ENCODE assay signal across 10 cellular contexts in genomic region chr1:153588033-153588432, GRCh38. TPM values are rescaled to one million over a fixed set of nuclear protein-coding genes. Genes with fewer than 3 reads are reported as not detected.
A peak's percentile ranks its signal among the peaks of the same experiment; 100 is the strongest.
DNase-seq lines count a peak whose midpoint lies in the region; ATAC-seq, FAIRE-seq and TF ChIP-seq lines count a peak whose summit lies in the region.
"Not testable (repeated sequence)": the region's sequence is repeated elsewhere in the genome, so short reads cannot be mapped to it uniquely, and the experiment has no call there.
"Had no signal": no experiment of that assay in that cellular context is flagged by ENCODE, and none has a peak within 500 bp of the region (broad histone marks: within the 10 kb centered on the region; RNA-seq: fewer than 3 reads in every experiment).

No MANE protein-coding gene starts in this region.

- in situ Hi-C loops in IMR-90 (cut with MboI; ENCODE audit: low sequenced_read_pairs), result not testable (repeated sequence)

- not testable (repeated sequence) for DNase-seq in IMR-90
- DNase-seq in adrenal gland (peak in 1 of 7 donors; percentile 50), kidney (peak; percentile 12), trophoblast cell (peak; percentile 87 to 88), sigmoid colon (peak; percentile 40), thyroid gland (peak; percentile 64 to 71)

- WGBS in IMR-90 (ENCODE audit: extremely low coverage in 2 of 2, insufficient read length in 1 of 2), 2 experiments, result 91% methylated on average over 6 of the region's 10 CpGs; no CpG with 5 or more reads in 1 of the 2 experiments
- WGBS in adrenal gland, 4 donors, result 50 to 55% (median 52%) methylated on average over 10 of the region's 10 CpGs
- WGBS in trophoblast cell (ENCODE audit: extremely low coverage, insufficient coverage, insufficient read length), result no CpG with 5 or more reads among the region's 10 CpGs
- WGBS in sigmoid colon, 2 donors, result 93 to 95% methylated on average over 10 of the region's 10 CpGs
- 46 to 56% methylated on average over 10 of the region's 10 CpGs for WGBS in thyroid gland, 2 donors

- H3K4me3 ChIP-seq in BLaER1 treated with 17β-estradiol and CSF1 and Interleukin-3, amounts not matched to agents 10 nM and 100 nM; IMR-90 (ENCODE audit: insufficient read depth, low read depth, low read length); kidney (ENCODE audit: low read length in 2 of 2); trophoblast cell (ENCODE audit: low read depth, low read length); sigmoid colon; thyroid gland (replicated peaks in 1 of 3): not testable (repeated sequence)
- peak overlapping the region in 1 of 4 donors; percentile 26 for H3K4me3 ChIP-seq in adrenal gland

- ATAC-seq in IMR-90 (ENCODE audit: low read depth), result 0 out of 2 replicates have a peak, but pooled peaks have one; percentile 14

- CTCF ChIA-PET in IMR-90 (lab: Yijun Ruan, JAX), result not testable (repeated sequence)

- not testable (repeated sequence) for H3K9me3 ChIP-seq in BLaER1 treated with 17β-estradiol and CSF1 and Interleukin-3, amounts not matched to agents 10 nM and 100 nM (replicated peaks in 1 of 11); IMR-90 (ENCODE audit: control insufficient read depth, insufficient read depth, low read length); adrenal gland (replicated peaks in 1 of 3); kidney (ENCODE audit: control insufficient read depth in 1 of 2, low read length in 2 of 2); trophoblast cell (ENCODE audit: insufficient read depth, low read depth, low read length); sigmoid colon; thyroid gland

- H3K79me2 ChIP-seq in trophoblast cell (ENCODE audit: control insufficient read depth, insufficient read depth, low read length, poor library complexity), result not testable (repeated sequence)

- not testable (repeated sequence) for H2AK5ac ChIP-seq in IMR-90 (ENCODE audit: low read depth, low read length); trophoblast cell (ENCODE audit: low read length)

- FAIRE-seq in kidney (lab: Jason Lieb, UNC), result not testable (repeated sequence)

- H2BK5ac ChIP-seq in IMR-90 (ENCODE audit: low read depth, low read length, poor library complexity, severe bottlenecking); trophoblast cell (ENCODE audit: low read depth, low read length, poor library complexity): not testable (repeated sequence)

- not testable (repeated sequence) for H3K27ac ChIP-seq in BLaER1 treated with 17β-estradiol and CSF1 and Interleukin-3, amounts not matched to agents 10 nM and 100 nM; IMR-90 (ENCODE audit: insufficient read depth, low read length); kidney (ENCODE audit: low read depth in 2 of 2, low read length in 2 of 2); trophoblast cell (ENCODE audit: low read depth, low read length); sigmoid colon
- H3K27ac ChIP-seq in adrenal gland, result peak overlapping the region; percentile 69 to 81 (median 77)
- H3K27ac ChIP-seq in thyroid gland, result peak overlapping the region in 1 of 3 donors; percentile 52

- not testable (repeated sequence) for H4K91ac ChIP-seq in IMR-90 (ENCODE audit: insufficient read depth, low read depth, low read length); trophoblast cell (ENCODE audit: low read depth, low read length)

- H3K4ac ChIP-seq in IMR-90 (ENCODE audit: low read depth, low read length); trophoblast cell (ENCODE audit: low read depth, low read length): not testable (repeated sequence)

- not testable (repeated sequence) for H3K9me1 ChIP-seq in IMR-90 (ENCODE audit: insufficient read depth, low read length)

- peak overlapping the region in 9 of 11 experiments; percentile 34 to 64 (median 55); a peak in 14 of 22 replicates for H3K4me2 ChIP-seq in BLaER1 treated with 17β-estradiol and CSF1 and Interleukin-3, amounts not matched to agents 10 nM and 100 nM
- not testable (repeated sequence) for H3K4me2 ChIP-seq in IMR-90 (ENCODE audit: low read depth, low read length); trophoblast cell (ENCODE audit: low read length)

- H3K18ac ChIP-seq in IMR-90 (ENCODE audit: low read depth, low read length); trophoblast cell (ENCODE audit: low read length): not testable (repeated sequence)

- peaks cover 9 to 31% (median 21%) of the 10 kb centered on the region in 10 experiments for H3K4me1 ChIP-seq in BLaER1 treated with 17β-estradiol and CSF1 and Interleukin-3, amounts not matched to agents 10 nM and 100 nM
- H3K4me1 ChIP-seq in IMR-90 (ENCODE audit: control insufficient read depth, insufficient read depth, low read length); kidney (ENCODE audit: control insufficient read depth in 1 of 2, insufficient read depth in 1 of 2, low read depth in 1 of 2, low read length in 2 of 2); trophoblast cell (ENCODE audit: control insufficient read depth in 1 of 2, insufficient read depth in 2 of 2, low read length in 2 of 2); sigmoid colon: not testable (repeated sequence)
- peaks cover 19 to 25% of the 10 kb centered on the region in 2 donors for H3K4me1 ChIP-seq in adrenal gland (replicated peaks in 1 of 2)
- peaks cover 12 to 14% of the 10 kb centered on the region in 2 donors for H3K4me1 ChIP-seq in thyroid gland

- H3K9ac ChIP-seq in BLaER1 treated with 17β-estradiol and CSF1 and Interleukin-3, amounts not matched to agents 10 nM and 100 nM; IMR-90 (ENCODE audit: low read depth, low read length); kidney (ENCODE audit: low read length in 2 of 2); trophoblast cell (ENCODE audit: low read length): not testable (repeated sequence)

- H2BK12ac ChIP-seq in trophoblast cell (ENCODE audit: low read length), result not testable (repeated sequence)

- not testable (repeated sequence) for H2BK15ac ChIP-seq in IMR-90 (ENCODE audit: low read depth, low read length)

- not testable (repeated sequence) for H2BK20ac ChIP-seq in IMR-90 (ENCODE audit: low read depth, low read length)

- not testable (repeated sequence) for H2AK9ac ChIP-seq in IMR-90 (replicated peaks; ENCODE audit: low read depth, low read length, poor library complexity)

- POLR2A ChIA-PET in IMR-90 (lab: Charles Lee; ENCODE audit: unreplicated experiment), result interaction anchor here (0.6 kb wide), 1 partner anchor 46 kb away, joined by 3 read pairs; no protein-coding TSS in a partner anchor

- not testable (repeated sequence) for TF ChIP-seq POLR2A in IMR-90 (IDR thresholded peaks at IDR 0.05; ENCODE audit: low read depth, low read length); adrenal gland (IDR thresholded peaks at IDR 0.05); sigmoid colon (IDR thresholded peaks at IDR 0.05); thyroid gland (IDR thresholded peaks at IDR 0.05)

- not testable (repeated sequence) for H4K12ac ChIP-seq in trophoblast cell (ENCODE audit: low read depth, low read length)

- TF ChIP-seq RAD21 in IMR-90 (IDR thresholded peaks at IDR 0.05; ENCODE audit: low read length), result not testable (repeated sequence)

- not testable (repeated sequence) for H4K5ac ChIP-seq in IMR-90 (ENCODE audit: low read depth, low read length)

- BruUV-seq in IMR-90 (replicated peaks; lab: Mats Ljungman, UMichigan), result not testable (repeated sequence)

- H3K14ac ChIP-seq in IMR-90 (replicated peaks; ENCODE audit: low read depth, low read length); trophoblast cell (ENCODE audit: low read length): not testable (repeated sequence)

- not testable (repeated sequence) for H3K23ac ChIP-seq in IMR-90 (ENCODE audit: low read depth, low read length); trophoblast cell (ENCODE audit: low read length)

- not testable (repeated sequence) for TF ChIP-seq EP300 in sigmoid colon (IDR thresholded peaks at IDR 0.05)

- H2BK120ac ChIP-seq in IMR-90 (ENCODE audit: low read depth, low read length); trophoblast cell (ENCODE audit: insufficient read depth, low read length, poor library complexity): not testable (repeated sequence)

- H3K27me3 ChIP-seq in BLaER1 treated with 17β-estradiol and CSF1 and Interleukin-3, amounts not matched to agents 10 nM and 100 nM; IMR-90 (ENCODE audit: control insufficient read depth, insufficient read depth, low read length); adrenal gland; trophoblast cell (ENCODE audit: insufficient read depth, low read length); sigmoid colon; thyroid gland: not testable (repeated sequence)

- not testable (repeated sequence) for TF ChIP-seq CTCF in IMR-90 (conservative IDR thresholded peaks at IDR 0.05; ENCODE audit: low read depth, low read length); adrenal gland (IDR thresholded peaks at IDR 0.05); kidney (IDR thresholded peaks at IDR 0.05; ENCODE audit: borderline replicate concordance, extremely low read depth, insufficient read depth); sigmoid colon (IDR thresholded peaks at IDR 0.05); thyroid gland (IDR thresholded peaks at IDR 0.05)

- dilution Hi-C loops in IMR-90 (cut with HindIII; ENCODE audit: low sequenced_read_pairs, unreplicated experiment), result not testable (repeated sequence)

- H3K79me1 ChIP-seq in IMR-90 (ENCODE audit: low read depth in 1 of 2, low read length in 2 of 2); trophoblast cell (ENCODE audit: low read length): not testable (repeated sequence)

- not testable (repeated sequence) for H4K8ac ChIP-seq in IMR-90 (ENCODE audit: low read depth in 2 of 2, low read length in 2 of 2); trophoblast cell (ENCODE audit: low read depth, low read length)

- H2AFZ ChIP-seq in IMR-90 (replicated peaks; ENCODE audit: low read length, poor library complexity); trophoblast cell (ENCODE audit: insufficient read depth, low read length, poor library complexity): not testable (repeated sequence)

- not testable (repeated sequence) for H3K36me3 ChIP-seq in BLaER1 treated with 17β-estradiol and CSF1 and Interleukin-3, amounts not matched to agents 10 nM and 100 nM; IMR-90 (ENCODE audit: control insufficient read depth, insufficient read depth, low read length); adrenal gland (replicated peaks in 1 of 2); kidney (ENCODE audit: control insufficient read depth in 1 of 2, insufficient read depth in 2 of 2, low read length in 2 of 2); trophoblast cell (ENCODE audit: control insufficient read depth in 1 of 2, insufficient read depth in 2 of 2, low read length in 2 of 2); sigmoid colon; thyroid gland

- H4K20me1 ChIP-seq in BLaER1 treated with 17β-estradiol and CSF1 and Interleukin-3, amounts not matched to agents 10 nM and 100 nM; IMR-90 (ENCODE audit: insufficient read depth, low read length): not testable (repeated sequence)

- H3K56ac ChIP-seq in IMR-90 (ENCODE audit: extremely low read depth, insufficient read depth, low read length), result not testable (repeated sequence)

- intact Hi-C loops in IMR-90 (cut with micrococcal nuclease); adrenal gland (cut with DNase I); kidney (cut with DNase I); sigmoid colon (cut with DNase I); thyroid gland (cut with DNase I): not testable (repeated sequence)

RNA-seq across cellular contexts. Expression of gene S100A2, which starts 22.4 kb away (rescaled TPM):
- total RNA-seq in IMR-90 (2012; rRNA removed) (3.6 and 4.4 TPM in 2 replicates), adrenal gland (10 to 100 TPM in 1 of 8 donors, 1 to 10 TPM in 5, under 1 TPM in 1, not detected in 1; 0.31 to 44.1 (median 1.3) TPM), kidney (152 TPM), sigmoid colon (1 to 10 TPM in 1 of 4 donors, under 1 TPM in 1, not detected in 2; 0.68 to 1.8 TPM), thyroid gland (10 to 100 TPM in 1 of 4 donors, 1 to 10 TPM in 3; 2.6 to 10.1 (median 5.9) TPM)
- polyA plus RNA-seq in IMR-90 (2012; rRNA removed) (7.9 and 9.5 TPM in 2 replicates), adrenal gland (1 to 10 TPM in 2 of 3 donors, under 1 TPM in 1; 0.48 to 4.2 (median 3.8) TPM), kidney (ENCODE audit: insufficient read depth, low read depth, low replicate concordance) (416 TPM), sigmoid colon (10 to 100 TPM in 1 of 3 donors, 1 to 10 TPM in 2; 1.8 to 16.2 (median 2.3) TPM)
- polyA plus RNA-seq in IMR-90 (2012; cell fraction: cytosol; rRNA removed), result 6.2 and 11.3 TPM in 2 replicates
- polyA plus RNA-seq in IMR-90 (2012; cell fraction: nucleus; rRNA removed; ENCODE audit: low replicate concordance), result 5.1 TPM in 2 replicates
- polyA plus RNA-seq in trophoblast cell (2013), result 6.5 and 6.7 TPM in 2 replicates
- total RNA-seq: CD4-positive, CD25-positive, alpha-beta regulatory T cell; CD8-positive, alpha-beta T cell; H1 had no signal
- polyA plus RNA-seq: CD4-positive, CD25-positive, alpha-beta regulatory T cell had no signal

RNA-seq across cellular contexts. Expression of gene S100A16, which starts 24.9 kb away (rescaled TPM):
- total RNA-seq in IMR-90 (2012; rRNA removed) (201 and 226 TPM in 2 replicates), adrenal gland (100 to 1,000 TPM in 2 of 8 donors, 10 to 100 TPM in 6; 45.1 to 126 (median 76.2) TPM), kidney (119 TPM), sigmoid colon (10 to 100 TPM; 35.6 to 49.9 (median 39.7) TPM), thyroid gland (100 to 1,000 TPM in 1 of 4 donors, 10 to 100 TPM in 3; 62.7 to 104 (median 76.3) TPM)
- polyA plus RNA-seq in IMR-90 (2012; rRNA removed) (515 and 543 TPM in 2 replicates), adrenal gland (100 to 1,000 TPM in 1 of 3 donors, 10 to 100 TPM in 2; 61.5 to 128 (median 95.3) TPM), kidney (ENCODE audit: insufficient read depth, low read depth, low replicate concordance) (174 TPM), sigmoid colon (100 to 1,000 TPM; 332 to 492 (median 370) TPM)
- 348 and 533 TPM in 2 replicates for polyA plus RNA-seq in IMR-90 (2012; cell fraction: cytosol; rRNA removed)
- polyA plus RNA-seq in IMR-90 (2012; cell fraction: nucleus; rRNA removed; ENCODE audit: low replicate concordance), result 129 and 138 TPM in 2 replicates
- polyA plus RNA-seq in trophoblast cell (2013), result 48.3 and 48.6 TPM in 2 replicates
- total RNA-seq: CD4-positive, CD25-positive, alpha-beta regulatory T cell; CD8-positive, alpha-beta T cell had no signal
- polyA plus RNA-seq: CD4-positive, CD25-positive, alpha-beta regulatory T cell had no signal

RNA-seq across cellular contexts. Expression of gene S100A14, which starts 28.1 kb away (rescaled TPM):
- not detected in 2 replicates for total RNA-seq in IMR-90 (2012; rRNA removed)
- 0.10 and 0.14 TPM in 2 replicates for polyA plus RNA-seq in IMR-90 (2012; rRNA removed)
- 0.13 and 0.16 TPM in 2 replicates for polyA plus RNA-seq in IMR-90 (2012; cell fraction: cytosol; rRNA removed)
- polyA plus RNA-seq in IMR-90 (2012; cell fraction: nucleus; rRNA removed; ENCODE audit: low replicate concordance), result 0.22 and 0.63 TPM in 2 replicates
- under 1 TPM in 3 of 8 donors, not detected in 5; 0.32 to 0.90 (median 0.53) TPM for total RNA-seq in adrenal gland
- polyA plus RNA-seq in adrenal gland, result 1 to 10 TPM in 1 of 3 donors, under 1 TPM in 1, not detected in 1; 0.88 to 2.2 TPM
- 75.9 TPM for total RNA-seq in kidney
- polyA plus RNA-seq in kidney (ENCODE audit: insufficient read depth, low read depth, low replicate concordance), result 35.6 TPM
- polyA plus RNA-seq in trophoblast cell (2013), result 20.0 and 21.0 TPM in 2 replicates
- 1 to 10 TPM in 1 of 4 donors, under 1 TPM in 1, not detected in 2; 0.82 to 1.8 TPM for total RNA-seq in sigmoid colon
- polyA plus RNA-seq in sigmoid colon, result 1,000 to 10,000 TPM in 1 of 3 donors, 100 to 1,000 TPM in 2; 789 to 1,144 (median 825) TPM
- 100 to 1,000 TPM; 112 to 175 (median 132) TPM for total RNA-seq in thyroid gland
- total RNA-seq: CD4-positive, CD25-positive, alpha-beta regulatory T cell; CD8-positive, alpha-beta T cell had no signal
- polyA plus RNA-seq: CD4-positive, CD25-positive, alpha-beta regulatory T cell had no signal

RNA-seq across cellular contexts. Expression of gene S100A3, which starts 39.0 kb away (rescaled TPM):
- total RNA-seq in IMR-90 (2012; rRNA removed) (1.4 and 2.9 TPM in 2 replicates), adrenal gland (1 to 10 TPM in 2 of 8 donors, under 1 TPM in 3, not detected in 3; 0.28 to 2.9 (median 0.54) TPM), kidney (8.4 TPM), sigmoid colon (1 to 10 TPM; 1.1 to 4.3 (median 2.2) TPM), thyroid gland (1 to 10 TPM in 1 of 4 donors, under 1 TPM in 1, not detected in 2; 0.83 to 1.7 TPM)
- polyA plus RNA-seq in IMR-90 (2012; rRNA removed) (4.5 and 6.2 TPM in 2 replicates), adrenal gland (1 to 10 TPM in 2 of 3 donors, not detected in 1; 1.9 to 3.8 TPM), kidney (ENCODE audit: insufficient read depth, low read depth, low replicate concordance) (2.5 TPM), sigmoid colon (1 to 10 TPM; 1.4 to 3.9 (median 3.6) TPM)
- 5.1 and 8.9 TPM in 2 replicates for polyA plus RNA-seq in IMR-90 (2012; cell fraction: cytosol; rRNA removed)
- polyA plus RNA-seq in IMR-90 (2012; cell fraction: nucleus; rRNA removed; ENCODE audit: low replicate concordance), result 3.3 and 5.1 TPM in 2 replicates
- 29.8 and 31.8 TPM in 2 replicates for polyA plus RNA-seq in trophoblast cell (2013)
- total RNA-seq: CD4-positive, CD25-positive, alpha-beta regulatory T cell; CD8-positive, alpha-beta T cell had no signal
- polyA plus RNA-seq: CD4-positive, CD25-positive, alpha-beta regulatory T cell had no signal

RNA-seq across cellular contexts. Expression of gene S100A13, which starts 39.3 kb away (rescaled TPM):
- total RNA-seq in IMR-90 (2012; rRNA removed) (122 and 225 TPM in 2 replicates), adrenal gland (100 to 1,000 TPM in 6 of 8 donors, 10 to 100 TPM in 2; 57.6 to 289 (median 138) TPM), kidney (225 TPM), sigmoid colon (100 to 1,000 TPM in 3 of 4 donors, 10 to 100 TPM in 1; 86.3 to 305 (median 278) TPM), thyroid gland (100 to 1,000 TPM; 219 to 545 (median 343) TPM)
- polyA plus RNA-seq in IMR-90 (2012; rRNA removed) (468 and 529 TPM in 2 replicates), adrenal gland (100 to 1,000 TPM; 185 to 266 (median 235) TPM), kidney (ENCODE audit: insufficient read depth, low read depth, low replicate concordance) (299 TPM), sigmoid colon (100 to 1,000 TPM; 113 to 302 (median 126) TPM)
- polyA plus RNA-seq in IMR-90 (2012; cell fraction: cytosol; rRNA removed), result 242 and 504 TPM in 2 replicates
- 112 and 221 TPM in 2 replicates for polyA plus RNA-seq in IMR-90 (2012; cell fraction: nucleus; rRNA removed; ENCODE audit: low replicate concordance)
- 409 and 437 TPM in 2 replicates for polyA plus RNA-seq in trophoblast cell (2013)

Comparison
In these comparisons a context has a peak if more than half of its experiments do, and no peak if none do; other contexts are left out.
1. RNA of gene S100A14, which starts 28.1 kb away (total RNA-seq): 112 to 175 TPM in thyroid gland and 75.9 TPM in kidney (single experiment); 0.82 to 1.8 TPM in sigmoid colon, 0.32 to 0.90 TPM in adrenal gland and not detected in IMR-90; every median in the first group is over 10 times any median in the second.